12 cellular contexts compared by ENCODE assay signal in the genomic region with DNA sequence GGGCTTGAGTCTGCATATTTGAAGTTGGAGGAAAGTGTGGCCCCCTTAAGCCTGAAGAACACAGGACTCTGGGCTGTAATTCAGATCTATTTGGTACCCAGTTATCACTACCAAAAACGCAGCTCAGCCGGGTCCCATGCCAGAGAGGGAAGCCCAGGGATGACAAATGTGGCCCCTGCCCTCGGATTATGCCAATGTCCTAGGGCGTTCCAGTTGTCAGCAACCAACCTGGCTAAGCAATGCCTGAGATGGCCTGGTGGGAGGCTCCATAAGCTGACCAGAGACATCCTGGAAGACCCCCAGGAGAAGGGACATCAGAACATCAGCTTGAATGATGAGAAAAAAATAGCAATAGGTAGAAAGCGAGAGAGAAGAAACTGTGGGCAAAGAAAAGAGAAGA.
"Had no signal": no experiment of that assay in that cellular context is flagged by ENCODE, and none has a peak within 500 bp of the region (broad histone marks: within the 10 kb centered on the region; RNA-seq: fewer than 3 reads in every experiment).

No MANE protein-coding gene starts in this region.

- ATAC-seq: foreskin keratinocyte, gastroesophageal sphincter, heart right ventricle, left cardiac atrium, left lung, mucosa of descending colon had no signal

- DNase-seq: dermis blood vessel endothelial cell; effector CD4-positive, alpha-beta T cell; effector memory CD4-positive, alpha-beta T cell; foreskin keratinocyte; glutamatergic neuron; heart right ventricle; hippocampal formation; left cardiac atrium; left lung; mammary epithelial cell; mucosa of descending colon had no signal
